Comparison of ENCODE assay signal across 21 cellular contexts in the genomic region with DNA sequence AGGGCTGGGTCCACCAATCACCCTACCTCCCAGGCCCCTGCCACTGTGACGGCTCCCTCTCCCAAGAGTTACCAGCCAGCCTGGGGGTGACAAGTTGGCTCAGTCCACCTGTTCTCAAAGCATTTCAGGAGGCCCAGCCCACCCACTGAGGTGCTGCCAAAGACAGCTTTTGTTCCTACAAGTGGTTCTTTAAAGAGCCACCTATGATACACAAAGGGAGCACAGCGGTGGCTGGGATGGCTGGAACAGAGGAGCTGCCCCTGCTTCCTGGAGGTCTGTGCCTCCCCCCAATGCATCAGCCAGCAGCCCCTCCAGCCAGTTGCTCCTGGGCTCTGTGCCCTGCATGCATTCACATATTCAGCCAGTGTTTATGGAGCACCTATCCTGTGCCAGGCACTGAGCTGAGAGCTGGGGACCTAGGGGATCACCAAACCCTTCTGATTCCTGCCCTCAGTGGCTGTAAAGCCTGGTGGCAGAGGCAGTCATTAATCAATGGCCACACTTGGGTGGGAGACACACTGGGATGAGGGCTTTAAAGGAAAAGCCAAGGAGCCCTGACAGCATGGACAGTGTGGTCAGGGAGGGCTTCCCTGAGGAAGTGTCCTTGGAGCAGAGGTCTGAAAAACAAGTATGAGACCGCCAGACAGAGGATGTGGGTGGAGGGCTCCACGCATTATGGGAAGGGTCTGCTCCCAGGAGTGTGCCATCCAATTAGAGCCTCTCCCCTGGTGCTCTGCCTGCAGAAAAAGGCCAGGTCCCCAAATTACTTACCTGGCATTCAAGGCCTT.
A peak's percentile ranks its signal among the peaks of the same experiment; 100 is the strongest.
DNase-seq lines count a peak whose midpoint lies in the region; ATAC-seq and TF ChIP-seq lines count a peak whose summit lies in the region.
"Had no signal": no experiment of that assay in that cellular context is flagged by ENCODE, and none has a peak within 500 bp of the region (broad histone marks: within the 10 kb centered on the region; RNA-seq: fewer than 3 reads in every experiment).

No MANE protein-coding gene starts in this region.

- no peak overlapping the region for H2AFZ ChIP-seq in neural cell (ENCODE audit: low read depth, low read length)

- H3K9ac ChIP-seq in neural cell (ENCODE audit: low read length), result peak overlapping the region; percentile 31
- H3K9ac ChIP-seq: SK-N-SH had no signal

- ATAC-seq in HG03039 (IDR thresholded peaks at IDR 0.05; ENCODE audit: unreplicated experiment) (no peak), GM21737 (IDR thresholded peaks at IDR 0.05; ENCODE audit: unreplicated experiment) (no peak)
- ATAC-seq: left lobe of liver, Panc1 had no signal

- no peak overlapping the region for H3K4me2 ChIP-seq in neural cell (ENCODE audit: low read length)
- H3K4me2 ChIP-seq: SK-N-SH had no signal

- H3K4me1 ChIP-seq in SJCRH30, result peaks cover 25% of the 10 kb centered on the region

- H3K36me3 ChIP-seq in SJCRH30, result no peaks in the 10 kb centered on the region
- H3K36me3 ChIP-seq in neural cell (ENCODE audit: insufficient read depth, low read length), result no peaks in the 10 kb centered on the region
- H3K36me3 ChIP-seq: brain microvascular endothelial cell, neutrophil had no signal

- no peaks in the 10 kb centered on the region for H4K20me1 ChIP-seq in neural cell (ENCODE audit: insufficient read depth)

- no peaks in the 10 kb centered on the region for H3F3A ChIP-seq in neural cell (ENCODE audit: insufficient read depth, low read length, poor library complexity, severe bottlenecking)

- no peak for TF ChIP-seq RAD21 in neural cell (conservative IDR thresholded peaks at IDR 0.05)

- no peaks in the 10 kb centered on the region for H3K79me2 ChIP-seq in neural cell (replicated peaks; ENCODE audit: insufficient read depth, low read length)

- no peaks in the 10 kb centered on the region for H3K9me2 ChIP-seq in neural cell (ENCODE audit: insufficient read depth, low read length)
- H3K9me2 ChIP-seq: SK-N-SH had no signal

- no peak overlapping the region for H3K4me3 ChIP-seq in SJCRH30
- H3K4me3 ChIP-seq in neural cell (ENCODE audit: low read length), result peak overlapping the region; percentile 48

- peak overlapping the region; percentile 49 for H3K27ac ChIP-seq in SJCRH30
- no peak overlapping the region for H3K27ac ChIP-seq in neural cell (ENCODE audit: low read length)
- H3K27ac ChIP-seq: 22Rv1, brain microvascular endothelial cell, HL-60, neutrophil had no signal

- DNase-seq in DMS153 (lab: John Stamatoyannopoulos, UW) (peak; percentile 13), DMS153 treated with DMSO at 0.1 percent for 48 hours (lab: John Stamatoyannopoulos, UW; ENCODE audit: unreplicated experiment) (no peak), NCI-H1105 treated with DMSO at 0.1 percent for 48 hours (lab: John Stamatoyannopoulos, UW) (peak; percentile 75), SJCRH30 (peak; percentile 58 to 78), cerebellar nuclear complex (lab: John Stamatoyannopoulos, UW) (no peak)
- DNase-seq: activated CD4-positive, CD25-positive, alpha-beta regulatory T cell treated with anti-CD3 and anti-CD28 coated beads, Interleukin-2, amount 50 U/mL, for 72 hours; activated naive CD8-positive, alpha-beta T cell treated with anti-CD3 and anti-CD28 coated beads for 36 hours; brain microvascular endothelial cell; DND-41; KBM-7; MV-4-11; SK-N-SH; T1000 had no signal

- no peak for TF ChIP-seq EP300 in neural cell (conservative IDR thresholded peaks at IDR 0.05; ENCODE audit: poor library complexity, severe bottlenecking)

- no peak for TF ChIP-seq CTCF in neural cell (IDR thresholded peaks at IDR 0.05; ENCODE audit: poor library complexity, severe bottlenecking)

- H3K27me3 ChIP-seq in SJCRH30 (no peaks in the 10 kb centered on the region), neural cell (ENCODE audit: insufficient read depth, low read depth, low read length) (no peaks in the 10 kb centered on the region)

- H3K9me3 ChIP-seq in SJCRH30 (replicated peaks) (no peaks in the 10 kb centered on the region), neural cell (ENCODE audit: low read length) (no peaks in the 10 kb centered on the region)
- H3K9me3 ChIP-seq: neutrophil, SK-N-SH had no signal

TF ChIP-seq in neural cell, 6 proteins besides CTCF, POLR2A, EP300 and RAD21:
- TF ChIP-seq TAF1 (IDR thresholded peaks at IDR 0.05; ENCODE audit: low read depth), result no peak
- no peak for TF ChIP-seq POLR2AphosphoS5 (IDR thresholded peaks at IDR 0.05)
- no peak for TF ChIP-seq MXI1 (conservative IDR thresholded peaks at IDR 0.05; ENCODE audit: poor library complexity, severe bottlenecking)
- TF ChIP-seq, protein P1, sequence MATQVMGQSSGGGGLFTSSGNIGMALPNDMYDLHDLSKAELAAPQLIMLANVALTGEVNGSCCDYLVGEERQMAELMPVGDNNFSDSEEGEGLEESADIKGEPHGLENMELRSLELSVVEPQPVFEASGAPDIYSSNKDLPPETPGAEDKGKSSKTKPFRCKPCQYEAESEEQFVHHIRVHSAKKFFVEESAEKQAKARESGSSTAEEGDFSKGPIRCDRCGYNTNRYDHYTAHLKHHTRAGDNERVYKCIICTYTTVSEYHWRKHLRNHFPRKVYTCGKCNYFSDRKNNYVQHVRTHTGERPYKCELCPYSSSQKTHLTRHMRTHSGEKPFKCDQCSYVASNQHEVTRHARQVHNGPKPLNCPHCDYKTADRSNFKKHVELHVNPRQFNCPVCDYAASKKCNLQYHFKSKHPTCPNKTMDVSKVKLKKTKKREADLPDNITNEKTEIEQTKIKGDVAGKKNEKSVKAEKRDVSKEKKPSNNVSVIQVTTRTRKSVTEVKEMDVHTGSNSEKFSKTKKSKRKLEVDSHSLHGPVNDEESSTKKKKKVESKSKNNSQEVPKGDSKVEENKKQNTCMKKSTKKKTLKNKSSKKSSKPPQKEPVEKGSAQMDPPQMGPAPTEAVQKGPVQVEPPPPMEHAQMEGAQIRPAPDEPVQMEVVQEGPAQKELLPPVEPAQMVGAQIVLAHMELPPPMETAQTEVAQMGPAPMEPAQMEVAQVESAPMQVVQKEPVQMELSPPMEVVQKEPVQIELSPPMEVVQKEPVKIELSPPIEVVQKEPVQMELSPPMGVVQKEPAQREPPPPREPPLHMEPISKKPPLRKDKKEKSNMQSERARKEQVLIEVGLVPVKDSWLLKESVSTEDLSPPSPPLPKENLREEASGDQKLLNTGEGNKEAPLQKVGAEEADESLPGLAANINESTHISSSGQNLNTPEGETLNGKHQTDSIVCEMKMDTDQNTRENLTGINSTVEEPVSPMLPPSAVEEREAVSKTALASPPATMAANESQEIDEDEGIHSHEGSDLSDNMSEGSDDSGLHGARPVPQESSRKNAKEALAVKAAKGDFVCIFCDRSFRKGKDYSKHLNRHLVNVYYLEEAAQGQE (IDR thresholded peaks at IDR 0.05; ENCODE audit: borderline replicate concordance), result no peak
- no peak for TF ChIP-seq EZH2 (IDR thresholded peaks at IDR 0.05; ENCODE audit: borderline replicate concordance, insufficient read depth, low read length, poor library complexity, severe bottlenecking)
- no peak for TF ChIP-seq SMC3 (conservative IDR thresholded peaks at IDR 0.05; ENCODE audit: poor library complexity)

Comparison
In these comparisons a context has a peak if more than half of its experiments do, and no peak if none do; other contexts are left out.
1. DNase-seq: peak in DMS153 (single experiment), NCI-H1105 treated with DMSO at 0.1 percent for 48 hours (single experiment) and SJCRH30 (2 of 2); none in DMS153 treated with DMSO at 0.1 percent for 48 hours (single experiment) and cerebellar nuclear complex (0 of 2).